1 cellular context compared by ENCODE assay signal in the genomic region with DNA sequence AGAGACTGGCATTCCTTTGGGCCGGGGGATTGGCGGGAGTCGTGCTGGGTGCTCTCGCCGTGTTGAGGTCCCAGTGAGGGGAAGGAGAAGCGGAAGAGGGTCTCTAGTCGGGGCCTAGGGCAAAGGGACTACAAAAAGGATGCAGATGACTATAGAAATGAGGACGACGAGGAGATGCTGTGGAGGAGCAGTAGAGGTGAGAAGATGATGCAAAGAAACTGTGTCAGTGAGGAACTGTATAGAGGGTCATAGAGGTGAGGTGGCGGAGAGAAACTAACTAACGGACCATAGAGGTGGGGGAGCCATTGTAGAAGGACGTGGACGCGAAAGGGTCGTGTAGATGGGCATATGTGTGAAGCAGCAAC.
TF ChIP-seq lines count a peak whose summit lies in the region.

No MANE protein-coding gene starts in this region.

TF ChIP-seq in HepG2, 621 proteins besides CTCF, POLR2A, EP300 and RAD21 (continued from another document):
- TF ChIP-seq, protein P1, sequence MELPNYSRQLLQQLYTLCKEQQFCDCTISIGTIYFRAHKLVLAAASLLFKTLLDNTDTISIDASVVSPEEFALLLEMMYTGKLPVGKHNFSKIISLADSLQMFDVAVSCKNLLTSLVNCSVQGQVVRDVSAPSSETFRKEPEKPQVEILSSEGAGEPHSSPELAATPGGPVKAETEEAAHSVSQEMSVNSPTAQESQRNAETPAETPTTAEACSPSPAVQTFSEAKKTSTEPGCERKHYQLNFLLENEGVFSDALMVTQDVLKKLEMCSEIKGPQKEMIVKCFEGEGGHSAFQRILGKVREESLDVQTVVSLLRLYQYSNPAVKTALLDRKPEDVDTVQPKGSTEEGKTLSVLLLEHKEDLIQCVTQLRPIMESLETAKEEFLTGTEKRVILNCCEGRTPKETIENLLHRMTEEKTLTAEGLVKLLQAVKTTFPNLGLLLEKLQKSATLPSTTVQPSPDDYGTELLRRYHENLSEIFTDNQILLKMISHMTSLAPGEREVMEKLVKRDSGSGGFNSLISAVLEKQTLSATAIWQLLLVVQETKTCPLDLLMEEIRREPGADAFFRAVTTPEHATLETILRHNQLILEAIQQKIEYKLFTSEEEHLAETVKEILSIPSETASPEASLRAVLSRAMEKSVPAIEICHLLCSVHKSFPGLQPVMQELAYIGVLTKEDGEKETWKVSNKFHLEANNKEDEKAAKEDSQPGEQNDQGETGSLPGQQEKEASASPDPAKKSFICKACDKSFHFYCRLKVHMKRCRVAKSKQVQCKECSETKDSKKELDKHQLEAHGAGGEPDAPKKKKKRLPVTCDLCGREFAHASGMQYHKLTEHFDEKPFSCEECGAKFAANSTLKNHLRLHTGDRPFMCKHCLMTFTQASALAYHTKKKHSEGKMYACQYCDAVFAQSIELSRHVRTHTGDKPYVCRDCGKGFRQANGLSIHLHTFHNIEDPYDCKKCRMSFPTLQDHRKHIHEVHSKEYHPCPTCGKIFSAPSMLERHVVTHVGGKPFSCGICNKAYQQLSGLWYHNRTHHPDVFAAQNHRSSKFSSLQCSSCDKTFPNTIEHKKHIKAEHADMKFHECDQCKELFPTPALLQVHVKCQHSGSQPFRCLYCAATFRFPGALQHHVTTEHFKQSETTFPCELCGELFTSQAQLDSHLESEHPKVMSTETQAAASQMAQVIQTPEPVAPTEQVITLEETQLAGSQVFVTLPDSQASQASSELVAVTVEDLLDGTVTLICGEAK (IDR thresholded peaks at IDR 0.05), result no peak
- TF ChIP-seq, protein P1 (CRISPR knock-in tag; IDR thresholded peaks at IDR 0.05), result no peak
- TF ChIP-seq, protein P2, sequence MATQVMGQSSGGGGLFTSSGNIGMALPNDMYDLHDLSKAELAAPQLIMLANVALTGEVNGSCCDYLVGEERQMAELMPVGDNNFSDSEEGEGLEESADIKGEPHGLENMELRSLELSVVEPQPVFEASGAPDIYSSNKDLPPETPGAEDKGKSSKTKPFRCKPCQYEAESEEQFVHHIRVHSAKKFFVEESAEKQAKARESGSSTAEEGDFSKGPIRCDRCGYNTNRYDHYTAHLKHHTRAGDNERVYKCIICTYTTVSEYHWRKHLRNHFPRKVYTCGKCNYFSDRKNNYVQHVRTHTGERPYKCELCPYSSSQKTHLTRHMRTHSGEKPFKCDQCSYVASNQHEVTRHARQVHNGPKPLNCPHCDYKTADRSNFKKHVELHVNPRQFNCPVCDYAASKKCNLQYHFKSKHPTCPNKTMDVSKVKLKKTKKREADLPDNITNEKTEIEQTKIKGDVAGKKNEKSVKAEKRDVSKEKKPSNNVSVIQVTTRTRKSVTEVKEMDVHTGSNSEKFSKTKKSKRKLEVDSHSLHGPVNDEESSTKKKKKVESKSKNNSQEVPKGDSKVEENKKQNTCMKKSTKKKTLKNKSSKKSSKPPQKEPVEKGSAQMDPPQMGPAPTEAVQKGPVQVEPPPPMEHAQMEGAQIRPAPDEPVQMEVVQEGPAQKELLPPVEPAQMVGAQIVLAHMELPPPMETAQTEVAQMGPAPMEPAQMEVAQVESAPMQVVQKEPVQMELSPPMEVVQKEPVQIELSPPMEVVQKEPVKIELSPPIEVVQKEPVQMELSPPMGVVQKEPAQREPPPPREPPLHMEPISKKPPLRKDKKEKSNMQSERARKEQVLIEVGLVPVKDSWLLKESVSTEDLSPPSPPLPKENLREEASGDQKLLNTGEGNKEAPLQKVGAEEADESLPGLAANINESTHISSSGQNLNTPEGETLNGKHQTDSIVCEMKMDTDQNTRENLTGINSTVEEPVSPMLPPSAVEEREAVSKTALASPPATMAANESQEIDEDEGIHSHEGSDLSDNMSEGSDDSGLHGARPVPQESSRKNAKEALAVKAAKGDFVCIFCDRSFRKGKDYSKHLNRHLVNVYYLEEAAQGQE (IDR thresholded peaks at IDR 0.05; ENCODE audit: borderline replicate concordance in 1 of 2, low read depth in 1 of 2, low read length in 2 of 2), result no peak
- no peak for TF ChIP-seq RELA (CRISPR knock-in tag; IDR thresholded peaks at IDR 0.05)
- TF ChIP-seq RFX3 (CRISPR knock-in tag; IDR thresholded peaks at IDR 0.05), result no peak
- no peak for TF ChIP-seq NR3C1 (CRISPR knock-in tag; IDR thresholded peaks at IDR 0.05)
